ENCODE assay signal across 8 cellular contexts in genomic region chr14:91245029-91245428, GRCh38. TPM values are rescaled to one million over a fixed set of nuclear protein-coding genes. Genes with fewer than 3 reads are reported as not detected.
DNase-seq lines count a peak whose midpoint lies in the region; ATAC-seq and TF ChIP-seq lines count a peak whose summit lies in the region.

No MANE protein-coding gene starts in this region.

- no peaks in the 10 kb centered on the region for H3K9me2 ChIP-seq in OCI-LY7 (ENCODE audit: insufficient read depth, low read length)

- POLR2A ChIA-PET in OCI-LY7 (lab: Charles Lee): interaction anchor here (1.6 to 2.2 kb wide), 2 partner anchors 8 to 40 kb away, joined by 3 to 7 read pairs; no protein-coding TSS in a partner anchor

- H3K27ac Mint-ChIP-seq in stimulated activated memory B cell treated with anti-CD40 and anti-IgM and Interleukin-4, amounts not matched to agents 10 μg/mL and 1 μg/mL and 100 μg/mL, for 72 hours: peak overlapping the region; percentile 76

- peaks cover 7% of the 10 kb centered on the region for H3K9me3 Mint-ChIP-seq in stimulated activated memory B cell treated with anti-CD40 and anti-IgM and Interleukin-4, amounts not matched to agents 10 μg/mL and 1 μg/mL and 100 μg/mL, for 72 hours

- H3K36me3 ChIP-seq in OCI-LY7 (ENCODE audit: insufficient read depth, low read length) (no peaks in the 10 kb centered on the region), esophagus muscularis mucosa (no peaks in the 10 kb centered on the region)

- no peaks in the 10 kb centered on the region for H3K36me3 Mint-ChIP-seq in stimulated activated memory B cell treated with anti-CD40 and anti-IgM and Interleukin-4, amounts not matched to agents 10 μg/mL and 1 μg/mL and 100 μg/mL, for 72 hours

- no peak for TF ChIP-seq POLR2A in esophagus muscularis mucosa (IDR thresholded peaks at IDR 0.05; ENCODE audit: low read depth)

- H3K4me2 ChIP-seq in OCI-LY7 (ENCODE audit: low read length): peak overlapping the region; percentile 87; the same call in 1 of the 2 replicates

- TF ChIP-seq CTCF in OCI-LY7 (conservative IDR thresholded peaks at IDR 0.05; ENCODE audit: low read length): no peak
- TF ChIP-seq CTCF in esophagus muscularis mucosa (IDR thresholded peaks at IDR 0.05): no peak

- no peak for TF ChIP-seq EP300 in esophagus muscularis mucosa (IDR thresholded peaks at IDR 0.05)

- BruUV-seq in OCI-LY7 (replicated peaks; lab: Mats Ljungman, UMichigan): no TSS peak

- no peaks in the 10 kb centered on the region for H3K79me2 ChIP-seq in OCI-LY7 (ENCODE audit: insufficient read depth, low read depth, low read length)

- no peaks in the 10 kb centered on the region for H3K27me3 Mint-ChIP-seq in stimulated activated memory B cell treated with anti-CD40 and anti-IgM and Interleukin-4, amounts not matched to agents 10 μg/mL and 1 μg/mL and 100 μg/mL, for 72 hours

- H2AFZ ChIP-seq in OCI-LY7 (ENCODE audit: low read length): no peak overlapping the region

- H3K9me3 ChIP-seq in OCI-LY7 (ENCODE audit: low read length) (no peaks in the 10 kb centered on the region), esophagus muscularis mucosa (no peaks in the 10 kb centered on the region)

- H3K4me1 Mint-ChIP-seq in stimulated activated memory B cell treated with anti-CD40 and anti-IgM and Interleukin-4, amounts not matched to agents 10 μg/mL and 1 μg/mL and 100 μg/mL, for 72 hours: peaks cover 57% of the 10 kb centered on the region

- H4K20me1 ChIP-seq in OCI-LY7 (ENCODE audit: insufficient read depth, low read length): no peaks in the 10 kb centered on the region

- H3K4me1 ChIP-seq in OCI-LY7 (ENCODE audit: insufficient read depth, low read length, poor library complexity, severe bottlenecking): peaks cover 73% of the 10 kb centered on the region
- peaks cover 10 to 35% (median 22%) of the 10 kb centered on the region in 4 donors for H3K4me1 ChIP-seq in esophagus muscularis mucosa

- DNase-seq in OCI-LY7 (ENCODE audit: low spot score) (no peak), esophagus muscularis mucosa (ENCODE audit: extremely low spot score) (no peak), DMS 273 treated with DMSO at 0.1 percent for 48 hours (lab: John Stamatoyannopoulos, UW) (no peak), DMS53 (lab: John Stamatoyannopoulos, UW) (no peak), MV-4-11 (lab: John Stamatoyannopoulos, UW) (no peak), NCI-H345 (lab: John Stamatoyannopoulos, UW) (no peak)
- DNase-seq in activated T-cell treated with anti-CD3 and anti-CD28 coated beads, Interleukin-2, amount 50 U/mL, for 1 hour: peak; percentile 66

- intact Hi-C loops in OCI-LY7 (cut with micrococcal nuclease; ENCODE audit: unreplicated experiment): no loop called here
- intact Hi-C loops in esophagus muscularis mucosa (cut with DNase I): no loop called here

- peaks cover 0 to 5% (median 0%) of the 10 kb centered on the region in 4 donors for H3K27me3 ChIP-seq in esophagus muscularis mucosa

- CTCF ChIA-PET in OCI-LY7 (lab: Charles Lee; ENCODE audit: unreplicated experiment): no interaction called here

- 87% methylated on average over 7 of the region's 9 CpGs for WGBS in esophagus muscularis mucosa

- ATAC-seq in stimulated activated memory B cell treated with anti-CD40 and anti-IgM and Interleukin-4, amounts not matched to agents 10 μg/mL and 1 μg/mL and 100 μg/mL, for 72 hours: no peak

- no peak overlapping the region for H3K4me3 Mint-ChIP-seq in stimulated activated memory B cell treated with anti-CD40 and anti-IgM and Interleukin-4, amounts not matched to agents 10 μg/mL and 1 μg/mL and 100 μg/mL, for 72 hours

- no peak overlapping the region for H3K4me3 ChIP-seq in OCI-LY7 (ENCODE audit: low read depth, low read length, poor library complexity, severe bottlenecking)
- peak overlapping the region in 3 of 4 donors; percentile 25 to 44 (median 25) for H3K4me3 ChIP-seq in esophagus muscularis mucosa

- H3K27ac ChIP-seq in OCI-LY7 (ENCODE audit: low read depth, low read length, poor library complexity, severe bottlenecking) (no peak overlapping the region), esophagus muscularis mucosa (replicated peaks in 1 of 4) (peak overlapping the region in 3 of 4 donors; percentile 31 to 48 (median 44))

RNA-seq across cellular contexts. Expression of gene GPR68, which starts 0.5 kb away (rescaled TPM):
- 0.13 and 0.85 TPM in 2 replicates for total RNA-seq in OCI-LY7 (2014; rRNA removed; shearing (Covaris generic))
- total RNA-seq in OCI-LY7 (2022) (0.41 and 0.84 TPM in 2 replicates), esophagus muscularis mucosa (1 to 10 TPM; 1.3 to 9.1 (median 5.4) TPM)
